23 cellular contexts compared by ENCODE assay signal in the genomic region with DNA sequence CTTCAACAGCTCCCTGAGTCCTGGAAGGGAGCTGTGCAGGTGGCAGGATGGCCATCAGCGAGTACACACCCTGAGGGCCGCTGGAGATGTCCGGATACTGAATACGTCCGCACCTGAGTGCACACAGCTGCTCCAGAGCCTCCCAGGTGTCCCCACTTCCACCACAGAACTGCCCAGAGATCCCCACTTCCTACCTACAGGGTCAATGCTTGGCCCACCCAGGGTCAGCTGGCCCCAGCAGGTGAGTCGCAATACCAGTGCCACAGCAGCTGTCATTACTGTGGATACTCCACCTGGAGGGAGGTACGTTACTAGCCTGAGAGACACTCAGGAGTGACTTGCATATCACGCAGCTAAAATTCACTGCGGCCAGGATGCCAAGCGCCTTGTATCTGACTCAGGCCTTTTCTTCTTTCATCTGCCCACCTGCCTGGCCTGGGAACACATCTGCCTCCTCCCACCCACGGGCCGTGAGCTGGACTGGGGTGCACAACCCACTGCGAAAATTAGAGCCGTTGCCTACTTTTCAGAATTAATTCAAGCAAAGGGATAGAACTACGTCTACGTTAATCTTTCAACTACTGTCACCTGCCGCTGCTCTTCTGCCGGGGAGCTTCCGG. TPM values are rescaled to one million over a fixed set of nuclear protein-coding genes. Genes with fewer than 3 reads are reported as not detected.
A peak's percentile ranks its signal among the peaks of the same experiment; 100 is the strongest.
DNase-seq lines count a peak whose midpoint lies in the region; ATAC-seq and TF ChIP-seq lines count a peak whose summit lies in the region.
"Had no signal": no experiment of that assay in that cellular context is flagged by ENCODE, and none has a peak within 500 bp of the region (broad histone marks: within the 10 kb centered on the region; RNA-seq: fewer than 3 reads in every experiment).

No MANE protein-coding gene starts in this region.

- TF ChIP-seq CTCF in VCaP (conservative IDR thresholded peaks at IDR 0.05), result no peak
- no peak for TF ChIP-seq CTCF in sigmoid colon (IDR thresholded peaks at IDR 0.05)
- no peak for TF ChIP-seq CTCF in activated CD8-positive, alpha-beta T cell treated with anti-CD3 and anti-CD28 coated beads for 36 hours (IDR thresholded peaks at IDR 0.05)
- no peak for TF ChIP-seq CTCF in body of pancreas (IDR thresholded peaks at IDR 0.05)
- TF ChIP-seq CTCF in upper lobe of left lung (IDR thresholded peaks at IDR 0.05), result no peak

- H3K27ac Mint-ChIP-seq in activated CD8-positive, alpha-beta T cell treated with anti-CD3 and anti-CD28 coated beads for 36 hours, result no peak overlapping the region
- H3K27ac Mint-ChIP-seq: CD8-positive, alpha-beta memory T cell; H9 had no signal

- H3K27me3 Mint-ChIP-seq in activated CD8-positive, alpha-beta T cell treated with anti-CD3 and anti-CD28 coated beads for 36 hours, result peaks cover 20% of the 10 kb centered on the region

- TF ChIP-seq POLR2A in sigmoid colon (IDR thresholded peaks at IDR 0.05) (no peak), body of pancreas (IDR thresholded peaks at IDR 0.05) (no peak), upper lobe of left lung (IDR thresholded peaks at IDR 0.05) (no peak)

- no peak for ATAC-seq in activated CD8-positive, alpha-beta T cell treated with anti-CD3 and anti-CD28 coated beads for 36 hours
- ATAC-seq in body of pancreas (no peak), upper lobe of left lung (ENCODE audit: low FRiP score in 2 of 2) (no peak)

- H3K27me3 ChIP-seq in sigmoid colon, result peaks cover 8 to 50% (median 30%) of the 10 kb centered on the region in 3 donors
- H3K27me3 ChIP-seq in body of pancreas, result no peaks in the 10 kb centered on the region
- H3K27me3 ChIP-seq in upper lobe of left lung, result peaks cover 0 to 6% (median 0%) of the 10 kb centered on the region in 4 donors

- TF ChIP-seq EP300 in sigmoid colon (IDR thresholded peaks at IDR 0.05) (no peak), upper lobe of left lung (IDR thresholded peaks at IDR 0.05) (no peak)

- no peaks in the 10 kb centered on the region for H3K36me3 Mint-ChIP-seq in activated CD8-positive, alpha-beta T cell treated with anti-CD3 and anti-CD28 coated beads for 36 hours (ENCODE audit: low read depth)

- H3K4me1 Mint-ChIP-seq in activated CD8-positive, alpha-beta T cell treated with anti-CD3 and anti-CD28 coated beads for 36 hours (ENCODE audit: low read depth), result no peaks in the 10 kb centered on the region
- H3K4me1 Mint-ChIP-seq: CD8-positive, alpha-beta memory T cell had no signal

- H3K9me3 ChIP-seq in sigmoid colon, result no peaks in the 10 kb centered on the region
- no peaks in the 10 kb centered on the region for H3K9me3 ChIP-seq in body of pancreas
- no peaks in the 10 kb centered on the region for H3K9me3 ChIP-seq in upper lobe of left lung

- WGBS in sigmoid colon, 2 donors, result 70 to 80% methylated on average over 19 of the region's 19 CpGs
- 36 to 47% methylated on average over 11 to 19 of the region's 19 CpGs for WGBS in body of pancreas, 2 donors
- 67 to 73% methylated on average over 19 of the region's 19 CpGs for WGBS in upper lobe of left lung, 2 donors

- H3K4me1 ChIP-seq in sigmoid colon (no peaks in the 10 kb centered on the region), body of pancreas (peaks cover 6% of the 10 kb centered on the region), upper lobe of left lung (peaks cover 0 to 8% (median 3%) of the 10 kb centered on the region in 4 donors)

- no peak overlapping the region for H3K4me3 Mint-ChIP-seq in activated CD8-positive, alpha-beta T cell treated with anti-CD3 and anti-CD28 coated beads for 36 hours

- intact Hi-C loops in sigmoid colon (cut with DNase I) (no loop called here), body of pancreas (cut with DNase I) (no loop called here)
- intact Hi-C loops in activated CD8-positive, alpha-beta T cell treated with anti-CD3 and anti-CD28 coated beads for 36 hours (cut with micrococcal nuclease), result no loop called here

- CTCF ChIA-PET in activated CD8-positive, alpha-beta T cell treated with anti-CD3 and anti-CD28 coated beads for 36 hours (lab: Charles Lee), result interaction anchor here (1.0 to 2.4 kb wide), 3 partner anchors 11 to 319 kb away, joined by 3 to 12 read pairs (median 8); no protein-coding TSS in a partner anchor

- POLR2A ChIA-PET in activated CD8-positive, alpha-beta T cell treated with anti-CD3 and anti-CD28 coated beads for 36 hours (lab: Charles Lee), result no interaction called here

- H3K36me3 ChIP-seq in sigmoid colon (no peaks in the 10 kb centered on the region), body of pancreas (replicated peaks in 1 of 2; ENCODE audit: insufficient read depth in 1 of 2, low read depth in 2 of 2) (no peaks in the 10 kb centered on the region), upper lobe of left lung (no peaks in the 10 kb centered on the region)

- H3K4me3 ChIP-seq in sigmoid colon (no peak overlapping the region), body of pancreas (no peak overlapping the region), upper lobe of left lung (no peak overlapping the region)

- DNase-seq in NCI-H748 (lab: John Stamatoyannopoulos, UW; ENCODE audit: unreplicated experiment) (peak; percentile 66), NCI-H748 treated with DMSO at 0.1 percent for 48 hours (lab: John Stamatoyannopoulos, UW) (no peak), NCI-H146 (lab: John Stamatoyannopoulos, UW) (peak; percentile 65), sigmoid colon (peak; percentile 20), body of pancreas (no peak), upper lobe of left lung (no peak)
- DNase-seq in activated CD8-positive, alpha-beta T cell treated with anti-CD3 and anti-CD28 coated beads for 36 hours, result no peak
- DNase-seq: C1 segment of cervical spinal cord, DND-41, NCI-H1436, NCI-H2107, NCI-H226, NCI-H774, T-helper 1 cell had no signal

- H3K27ac ChIP-seq in VCaP (peak overlapping the region; percentile 47), sigmoid colon (no peak overlapping the region), body of pancreas (no peak overlapping the region), upper lobe of left lung (no peak overlapping the region)
- H3K27ac ChIP-seq: HL-60, RWPE1 had no signal

- no peaks in the 10 kb centered on the region for H3K9me3 Mint-ChIP-seq in activated CD8-positive, alpha-beta T cell treated with anti-CD3 and anti-CD28 coated beads for 36 hours
- H3K9me3 Mint-ChIP-seq: CD8-positive, alpha-beta memory T cell had no signal

RNA-seq across cellular contexts. Expression of gene C4orf50, which starts 9.4 kb away (rescaled TPM):
- total RNA-seq in sigmoid colon (under 1 TPM; 0.16 to 0.83 (median 0.70) TPM), body of pancreas (under 1 TPM in 1 of 2 donors, not detected in 1; 0.26 TPM), upper lobe of left lung (1 to 10 TPM in 2 of 6 donors, under 1 TPM in 4; 0.03 to 1.3 (median 0.65) TPM)
- under 1 TPM in 2 of 3 donors, not detected in 1; under 0.01 to 0.17 TPM for polyA plus RNA-seq in sigmoid colon
- total RNA-seq in activated CD8-positive, alpha-beta T cell treated with anti-CD3 and anti-CD28 coated beads for 36 hours, result under 1 TPM; 0.07 TPM
- total RNA-seq: A673, G401, HT1080, M059J had no signal

Comparison
In these comparisons a context has a peak if more than half of its experiments do, and no peak if none do; other contexts are left out.
1. DNase-seq: peak in NCI-H748 (single experiment), NCI-H146 (single experiment) and sigmoid colon (single experiment); none in NCI-H748 treated with DMSO at 0.1 percent for 48 hours (single experiment), activated CD8-positive, alpha-beta T cell treated with anti-CD3 and anti-CD28 coated beads for 36 hours (single experiment), body of pancreas (0 of 4) and upper lobe of left lung (0 of 2).